ENCODE assay signal across 10 cellular contexts in genomic region chr1:94873520-94874351, GRCh38. TPM values are rescaled to one million over a fixed set of nuclear protein-coding genes. Genes with fewer than 3 reads are reported as not detected.
DNase-seq lines count a peak whose midpoint lies in the region; ATAC-seq and TF ChIP-seq lines count a peak whose summit lies in the region.
"Had no signal": no experiment of that assay in that cellular context is flagged by ENCODE, and none has a peak within 500 bp of the region (broad histone marks: within the 10 kb centered on the region; RNA-seq: fewer than 3 reads in every experiment).

No MANE protein-coding gene starts in this region.

- in situ Hi-C loops in astrocyte of the spinal cord (cut with HindIII; ENCODE audit: low sequenced_read_pairs): no loop called here

- peak; percentile 59 for DNase-seq in NAMALWA (ENCODE audit: low spot score)
- peak; percentile 35 for DNase-seq in astrocyte of the spinal cord (ENCODE audit: low read depth, low spot score)
- peak; percentile 95 for DNase-seq in myocyte (ENCODE audit: low read depth)
- no peak for DNase-seq in activated T-cell treated with anti-CD3 and anti-CD28 coated beads, Interleukin-2, amount 50 U/mL, for 48 hours
- no peak for DNase-seq in stimulated activated CD4-positive, alpha-beta T cell treated with anti-CD3 and anti-CD28 coated beads, Interleukin-4, amount 100 ng/mL, for 1 hour
- no peak for DNase-seq in cerebellar nuclear complex (lab: John Stamatoyannopoulos, UW)

- ATAC-seq in GM18511 (IDR thresholded peaks at IDR 0.05; ENCODE audit: unreplicated experiment) (peak; percentile 83), GM21526 (IDR thresholded peaks at IDR 0.05; ENCODE audit: low FRiP score, unreplicated experiment) (no peak)

- TF ChIP-seq CTCF in astrocyte of the spinal cord (IDR thresholded peaks at IDR 0.05; ENCODE audit: low read depth, low read length): no peak

- no peak overlapping the region for H3K4me3 ChIP-seq in astrocyte of the spinal cord (ENCODE audit: low read depth, low read length)
- H3K4me3 ChIP-seq: thoracic aorta had no signal

RNA-seq across cellular contexts. Expression of gene CNN3, which starts 53.2 kb away (rescaled TPM):
- total RNA-seq in myocyte: 274 and 305 TPM in 2 replicates
- 355 TPM for polyA plus RNA-seq in myocyte (2012)

RNA-seq across cellular contexts. Expression of gene SLC44A3, which starts 53.6 kb away (rescaled TPM):
- 1.6 and 2.2 TPM in 2 replicates for total RNA-seq in myocyte
- polyA plus RNA-seq in myocyte (2012): 2.8 TPM
- total RNA-seq: T-helper 2 cell treated with Interferon-gamma antibody and Interleukin-4, amounts not matched to agents 100 ng/mL and 5 ng/mL, for 36 hours had no signal

Comparison
In these comparisons a context has a peak if more than half of its experiments do, and no peak if none do; other contexts are left out.
1. DNase-seq: peak in NAMALWA (single experiment), astrocyte of the spinal cord (single experiment) and myocyte (single experiment); none in activated T-cell treated with anti-CD3 and anti-CD28 coated beads, Interleukin-2, amount 50 U/mL, for 48 hours (0 of 2), stimulated activated CD4-positive, alpha-beta T cell treated with anti-CD3 and anti-CD28 coated beads, Interleukin-4, amount 100 ng/mL, for 1 hour (single experiment) and cerebellar nuclear complex (0 of 2).